ENCODE assay signal across 17 cellular contexts in genomic region chr5:51433052-51433710, GRCh38. TPM values are rescaled to one million over a fixed set of nuclear protein-coding genes. Genes with fewer than 3 reads are reported as not detected.
"Had no signal": no experiment of that assay in that cellular context is flagged by ENCODE, and none has a peak within 500 bp of the region (broad histone marks: within the 10 kb centered on the region; RNA-seq: fewer than 3 reads in every experiment).

No MANE protein-coding gene starts in this region.

- H3K36me3 ChIP-seq: adrenal gland, esophagus squamous epithelium, heart left ventricle, left lung, prostate gland, sigmoid colon had no signal

- H3K9me3 ChIP-seq: adrenal gland, esophagus squamous epithelium, heart left ventricle, left lung, prostate gland, sigmoid colon, testis had no signal

- H3K27ac ChIP-seq: adrenal gland, esophagus squamous epithelium, heart left ventricle, left lung, prostate gland, sigmoid colon, testis had no signal

- H3K4me3 ChIP-seq: adrenal gland, esophagus squamous epithelium, heart left ventricle, left lung, prostate gland, sigmoid colon, testis had no signal

- H3K4me1 ChIP-seq: adrenal gland, esophagus squamous epithelium, heart left ventricle, left lung, prostate gland, sigmoid colon, testis had no signal

- DNase-seq: activated CD4-positive, alpha-beta T cell treated with anti-CD3 and anti-CD28 coated beads, Interleukin-2, amount 50 U/mL, for 4 hours; activated CD4-positive, CD25-positive, alpha-beta regulatory T cell treated with anti-CD3 and anti-CD28 coated beads, Interleukin-2, amount 50 U/mL, for 72 hours; activated naive CD4-positive, alpha-beta T cell treated with anti-CD3 and anti-CD28 coated beads, Interleukin-2, amount 50 U/mL, for 16 hours; activated T-cell treated with anti-CD3 and anti-CD28 coated beads, Interleukin-2, amount 50 U/mL, for 1 hour; adrenal gland; endodermal cell; esophagus squamous epithelium; foreskin melanocyte; heart left ventricle; left lung; mesenchymal stem cell; sigmoid colon; stimulated activated CD4-positive, alpha-beta T cell treated with anti-CD3 and anti-CD28 coated beads, Interleukin-4, amount 100 ng/mL, for 1 hour; stimulated activated CD8-positive, alpha-beta memory T cell treated with anti-CD3 and anti-CD28 coated beads, Interleukin-4, amount 100 ng/mL, for 48 hours; stimulated activated naive CD8-positive, alpha-beta T cell treated with anti-CD3 and anti-CD28 coated beads, Interleukin-15, amount 100 ng/mL, for 72 hours; testis had no signal

- H3K27me3 ChIP-seq: adrenal gland, esophagus squamous epithelium, left lung, sigmoid colon, testis had no signal

- ATAC-seq: heart left ventricle; left lung; stimulated activated naive CD8-positive, alpha-beta T cell treated with anti-CD3 and anti-CD28 coated beads, Interleukin-15, amount 100 ng/mL, for 72 hours had no signal

RNA-seq across cellular contexts. Expression of gene ISL1, which starts 49.9 kb away (rescaled TPM):
- total RNA-seq: left lung had no signal
- polyA plus RNA-seq: heart left ventricle had no signal
